In genomic region chr2:74502720-74503505, GRCh38 we compare ENCODE assay signal across 8 cellular contexts. TPM values are rescaled to one million over a fixed set of nuclear protein-coding genes. Genes with fewer than 3 reads are reported as not detected.
DNase-seq lines count a peak whose midpoint lies in the region; ATAC-seq and TF ChIP-seq lines count a peak whose summit lies in the region.

No MANE protein-coding gene starts in this region.

- H3K27me3 ChIP-seq in breast epithelium: peaks cover 4 to 7% of the 10 kb centered on the region in 2 donors
- H3K27me3 ChIP-seq in SJSA1 (replicated peaks): peaks cover 29% of the 10 kb centered on the region

- H3K4me1 ChIP-seq in breast epithelium (peaks cover 3 to 19% of the 10 kb centered on the region in 2 donors), SJSA1 (replicated peaks) (peaks cover 49% of the 10 kb centered on the region)

- TF ChIP-seq POLR2A in breast epithelium (IDR thresholded peaks at IDR 0.05): no peak

- intact Hi-C loops in breast epithelium (cut with DNase I; ENCODE audit: low total_unique reads): no loop called here
- intact Hi-C loops in MCF 10A (cut with micrococcal nuclease): no loop called here

- CTCF ChIA-PET in MCF 10A (lab: Yijun Ruan, JAX): interaction anchor here (4.5 kb wide), 1 partner anchor 85 kb away, joined by 22 read pairs; no protein-coding TSS in a partner anchor

- H3K27ac ChIP-seq in breast epithelium: peak overlapping the region; percentile 76 to 89
- peak overlapping the region; percentile 19; the same call in 1 of the 2 replicates for H3K27ac ChIP-seq in SJSA1

- H3K4me1 Mint-ChIP-seq in MCF 10A (ENCODE audit: insufficient read depth, unreplicated experiment) (peaks cover 31% of the 10 kb centered on the region), chondrocyte (ENCODE audit: low read depth) (peaks cover 68% of the 10 kb centered on the region)

- H3K4me3 Mint-ChIP-seq in MCF 10A (ENCODE audit: unreplicated experiment): no peak overlapping the region
- peak overlapping the region; percentile 71 for H3K4me3 Mint-ChIP-seq in chondrocyte (ENCODE audit: unreplicated experiment)

- no peaks in the 10 kb centered on the region for H3K36me3 ChIP-seq in breast epithelium
- H3K36me3 ChIP-seq in SJSA1: peaks cover 31% of the 10 kb centered on the region

- no peak overlapping the region for H3K27ac Mint-ChIP-seq in MCF 10A (ENCODE audit: low read depth, unreplicated experiment)
- peak overlapping the region; percentile 85 for H3K27ac Mint-ChIP-seq in chondrocyte (ENCODE audit: unreplicated experiment)

- H3K36me3 Mint-ChIP-seq in MCF 10A (ENCODE audit: insufficient read depth, unreplicated experiment) (peaks cover 52% of the 10 kb centered on the region), chondrocyte (ENCODE audit: low read depth) (peaks cover 12% of the 10 kb centered on the region)

- H3K4me3 ChIP-seq in breast epithelium: peak overlapping the region; percentile 56 to 72 (median 68)
- peak overlapping the region; percentile 39 for H3K4me3 ChIP-seq in SJSA1

- TF ChIP-seq CTCF in breast epithelium (IDR thresholded peaks at IDR 0.05) (no peak), MCF 10A (IDR thresholded peaks at IDR 0.05; ENCODE audit: unreplicated experiment) (no peak), chondrocyte (IDR thresholded peaks at IDR 0.05) (peak; percentile 71)

- POLR2A ChIA-PET in MCF 10A (lab: Yijun Ruan, JAX): interaction anchor here (0.7 to 8.6 kb wide), 2 partner anchors 10 to 27 kb away, joined by 4 to 135 read pairs; partner anchors contain the start of genes AUP1, DQX1 and HTRA2

- peaks cover 16% of the 10 kb centered on the region for H3K27me3 Mint-ChIP-seq in MCF 10A (ENCODE audit: insufficient read depth, unreplicated experiment)
- H3K27me3 Mint-ChIP-seq in chondrocyte (ENCODE audit: low read depth): peaks cover 18% of the 10 kb centered on the region

- ATAC-seq in HG02938 (IDR thresholded peaks at IDR 0.05; ENCODE audit: unreplicated experiment): peak; percentile 31

- H3K9me3 Mint-ChIP-seq in MCF 10A (ENCODE audit: unreplicated experiment) (no peaks in the 10 kb centered on the region), chondrocyte (ENCODE audit: low read depth) (no peaks in the 10 kb centered on the region)

- BruUV-seq in MCF 10A (replicated peaks; lab: Mats Ljungman, UMichigan): no TSS peak

- peak in 1 of 2 donors; percentile 55 for DNase-seq in breast epithelium (ENCODE audit: low spot score in 2 of 2)
- no peak for DNase-seq in MCF 10A (ENCODE audit: unreplicated experiment)
- peak; percentile 53 to 79 for DNase-seq in SJSA1 (ENCODE audit: low read depth in 1 of 2, low spot score in 2 of 2)
- DNase-seq in chondrocyte (ENCODE audit: low spot score): no peak
- DNase-seq in kidney tubule cell (ENCODE audit: low spot score): peak; percentile 83
- DNase-seq in stimulated activated CD8-positive, alpha-beta memory T cell treated with anti-CD3 and anti-CD28 coated beads, Interleukin-4, amount 100 ng/mL, for 24 hours (ENCODE audit: low read depth): peak; percentile 50
- no peak for DNase-seq in pons (ENCODE audit: low spot score)

- H3K9me3 ChIP-seq in breast epithelium (no peaks in the 10 kb centered on the region), SJSA1 (replicated peaks) (no peaks in the 10 kb centered on the region)

RNA-seq across cellular contexts. Expression of gene LBX2, which starts 3.5 kb away (rescaled TPM):
- total RNA-seq in breast epithelium: 1 to 10 TPM in 2 of 3 donors, under 1 TPM in 1; 0.29 to 4.6 (median 1.3) TPM
- not detected in 2 replicates for total RNA-seq in MCF 10A (2022)
- 0.18 and 1.6 TPM in 2 replicates for total RNA-seq in SJSA1 (2014; rRNA removed; shearing (Covaris generic))
- total RNA-seq in chondrocyte: 0.90 to 2.3 TPM (median 1.3 TPM) in 3 replicates

RNA-seq across cellular contexts. Expression of gene PCGF1, which starts 4.6 kb away (rescaled TPM):
- total RNA-seq in breast epithelium: 10 to 100 TPM; 18.3 to 20.3 (median 19.8) TPM
- total RNA-seq in MCF 10A (2022): 37.5 and 41.6 TPM in 2 replicates
- 15.8 and 19.3 TPM in 2 replicates for total RNA-seq in SJSA1 (2014; rRNA removed; shearing (Covaris generic))
- total RNA-seq in chondrocyte: 26.1 to 30.7 TPM (median 30.0 TPM) in 3 replicates

RNA-seq across cellular contexts. Expression of gene TLX2, which starts 11.3 kb away (rescaled TPM):
- total RNA-seq in breast epithelium (not detected), MCF 10A (2022) (not detected in 2 replicates), chondrocyte (0.10 TPM in 1 of 3 replicates, not detected in the others)
- total RNA-seq in SJSA1 (2014; rRNA removed; shearing (Covaris generic)): not detected in 2 replicates

RNA-seq across cellular contexts. Expression of gene TTC31, which starts 20.0 kb away (rescaled TPM):
- total RNA-seq in breast epithelium (10 to 100 TPM; 21.6 to 32.0 (median 27.8) TPM), MCF 10A (2022) (17.6 and 18.1 TPM in 2 replicates), chondrocyte (17.4 to 25.4 TPM (median 18.1 TPM) in 3 replicates)
- 19.8 and 22.9 TPM in 2 replicates for total RNA-seq in SJSA1 (2014; rRNA removed; shearing (Covaris generic))

RNA-seq across cellular contexts. Expression of gene CCDC142, which starts 20.1 kb away (rescaled TPM):
- total RNA-seq in breast epithelium (10 to 100 TPM; 10.6 to 38.0 (median 27.1) TPM), MCF 10A (2022) (10.1 and 16.4 TPM in 2 replicates), chondrocyte (12.7 to 21.9 TPM (median 13.3 TPM) in 3 replicates)
- total RNA-seq in SJSA1 (2014; rRNA removed; shearing (Covaris generic)): 5.4 and 12.4 TPM in 2 replicates

Comparison
In these comparisons a context has a peak if more than half of its experiments do, and no peak if none do; other contexts are left out.
1. DNase-seq: peak in SJSA1 (2 of 2), kidney tubule cell (single experiment) and stimulated activated CD8-positive, alpha-beta memory T cell treated with anti-CD3 and anti-CD28 coated beads, Interleukin-4, amount 100 ng/mL, for 24 hours (single experiment); none in MCF 10A (single experiment), chondrocyte (single experiment) and pons (single experiment).